Comparison of ENCODE assay signal across 19 cellular contexts in genomic region chr6:31760790-31761189, GRCh38. TPM values are rescaled to one million over a fixed set of nuclear protein-coding genes. Genes with fewer than 3 reads are reported as not detected.
DNase-seq lines count a peak whose midpoint lies in the region; ATAC-seq and TF ChIP-seq lines count a peak whose summit lies in the region.
"Had no signal": no experiment of that assay in that cellular context is flagged by ENCODE, and none has a peak within 500 bp of the region (broad histone marks: within the 10 kb centered on the region; RNA-seq: fewer than 3 reads in every experiment).

No MANE protein-coding gene starts in this region.

- DNase-seq in H9: no peak
- DNase-seq in WERI-Rb-1: no peak
- DNase-seq in left lobe of liver (ENCODE audit: low spot score): no peak
- DNase-seq in SIG-M5 treated with dmso at 0.1 percent for 504 hours (lab: John Stamatoyannopoulos, UW; ENCODE audit: unreplicated experiment): no peak
- no peak for DNase-seq in NCI-H1417 treated with DMSO at 0.1 percent for 48 hours (lab: John Stamatoyannopoulos, UW)
- no peak for DNase-seq in LoVo (ENCODE audit: low spot score)
- DNase-seq: DMS53, GDM1, HCEC 1CT, NCI-H1105 treated with DMSO at 0.1 percent for 48 hours, NCI-H1694, NCI-H2081, NCI-H2171 treated with DMSO at 0.1 percent for 48 hours, NCI-H524 treated with DMSO at 0.1 percent for 48 hours had no signal

- peak; percentile 29 for ATAC-seq in left lobe of liver
- ATAC-seq: GM23338 had no signal

- no peaks in the 10 kb centered on the region for H3K4me1 ChIP-seq in H9 (ENCODE audit: insufficient read depth, low read length)

- no peak overlapping the region for H3K4ac ChIP-seq in H9 (ENCODE audit: low read depth, low read length)

- no peak overlapping the region for H3K27ac ChIP-seq in H9 (ENCODE audit: insufficient read length, low read depth, low read length)
- H3K27ac ChIP-seq in WERI-Rb-1: no peak overlapping the region
- H3K27ac ChIP-seq: KMS-11, SJSA1 had no signal

- H2BK12ac ChIP-seq in H9 (ENCODE audit: insufficient read length, low read depth, low read length): no peak overlapping the region

- no peak overlapping the region for H3K14ac ChIP-seq in H9 (ENCODE audit: insufficient read depth, low read length)

- no peak overlapping the region for H3K27ac Mint-ChIP-seq in H9
- H3K27ac Mint-ChIP-seq: B cell, GM23338 had no signal

- no peak for TF ChIP-seq CTCF in H9 (conservative IDR thresholded peaks at IDR 0.05)
- peak; percentile 31; the same call in 1 of the 2 replicates for TF ChIP-seq CTCF in WERI-Rb-1 (IDR thresholded peaks at IDR 0.05; ENCODE audit: low read depth, low read length)

- no peak overlapping the region for H2AFZ ChIP-seq in H9 (ENCODE audit: low read length)
- H2AFZ ChIP-seq: GM23338 had no signal

- H3K4me1 Mint-ChIP-seq in H9: peaks cover 16 to 20% of the 10 kb centered on the region in 2 experiments
- H3K4me1 Mint-ChIP-seq: B cell, CD14-positive monocyte had no signal

- no peak overlapping the region for H3K23ac ChIP-seq in H9 (ENCODE audit: insufficient read length, low read depth, low read length)

- no peak overlapping the region for H4K91ac ChIP-seq in H9 (ENCODE audit: insufficient read length, low read depth, low read length)

- H3K56ac ChIP-seq in H9 (ENCODE audit: insufficient read length, low read depth, low read length): no peak overlapping the region

- H3K23me2 ChIP-seq in H9 (ENCODE audit: insufficient read length, low read depth, low read length, poor library complexity, severe bottlenecking): no peaks in the 10 kb centered on the region

- no peak overlapping the region for H4K5ac ChIP-seq in H9 (ENCODE audit: insufficient read length, low read depth, low read length)

- H3K79me1 ChIP-seq in H9 (ENCODE audit: insufficient read depth, low read depth, low read length, poor library complexity, severe bottlenecking): no peaks in the 10 kb centered on the region

- no peaks in the 10 kb centered on the region for H3K9me3 Mint-ChIP-seq in H9
- H3K9me3 Mint-ChIP-seq: CD14-positive monocyte, GM23338 had no signal

- no peak overlapping the region for H4K8ac ChIP-seq in H9 (replicated peaks; ENCODE audit: insufficient read length, low read depth, low read length)

- H3K36me3 Mint-ChIP-seq in H9 (ENCODE audit: insufficient read depth in 1 of 3, low read depth in 3 of 3): peaks cover 13 to 49% (median 34%) of the 10 kb centered on the region in 3 experiments

- H2BK20ac ChIP-seq in H9 (ENCODE audit: low read depth, low read length, poor library complexity, severe bottlenecking): no peak overlapping the region

- no peak overlapping the region for H3K4me2 ChIP-seq in H9 (ENCODE audit: insufficient read depth, insufficient read length, low read length)
- H3K4me2 ChIP-seq: GM23338, KMS-11 had no signal

- H3K9me3 ChIP-seq in H9 (ENCODE audit: control insufficient read depth, low read depth, low read length): no peaks in the 10 kb centered on the region
- H3K9me3 ChIP-seq in WERI-Rb-1 (ENCODE audit: severe bottlenecking): peaks cover 7% of the 10 kb centered on the region
- H3K9me3 ChIP-seq: SJSA1 had no signal

- H3K79me2 ChIP-seq in H9 (ENCODE audit: insufficient read depth, low read length): no peaks in the 10 kb centered on the region

- no peak overlapping the region for H3T11ph ChIP-seq in H9 (ENCODE audit: low read length)

- H4K20me1 ChIP-seq in H9 (ENCODE audit: control insufficient read depth, insufficient read depth, insufficient read length): no peaks in the 10 kb centered on the region

- no peak overlapping the region for H3K4me3 ChIP-seq in WERI-Rb-1 (ENCODE audit: low read depth, low read length)
- H3K4me3 ChIP-seq: GM23338, SJSA1 had no signal

- H3K9ac ChIP-seq in H9 (ENCODE audit: extremely low read depth, insufficient read length, low read length): no peak overlapping the region
- H3K9ac ChIP-seq: KMS-11 had no signal

- no peaks in the 10 kb centered on the region for H3K36me3 ChIP-seq in WERI-Rb-1

- no peak overlapping the region for H2AK5ac ChIP-seq in H9 (ENCODE audit: insufficient read length, low read length)

- H3K4me3 Mint-ChIP-seq in H9: no peak overlapping the region
- H3K4me3 Mint-ChIP-seq: B cell, CD14-positive monocyte, GM23338 had no signal

- H2BK120ac ChIP-seq in H9 (ENCODE audit: low read depth, low read length, poor library complexity, severe bottlenecking): no peak overlapping the region

- peak overlapping the region; percentile 71; the same call in 1 of the 2 replicates for H2BK15ac ChIP-seq in H9 (ENCODE audit: low read depth, low read length)

- H2BK5ac ChIP-seq in H9 (ENCODE audit: insufficient read length, low read length): no peak overlapping the region

- H3K27me3 Mint-ChIP-seq in H9 (ENCODE audit: low read depth): no peaks in the 10 kb centered on the region; the same call in 1 of the 2 replicates
- H3K27me3 Mint-ChIP-seq: B cell had no signal

- H3K27me3 ChIP-seq in H9 (ENCODE audit: insufficient read depth, low read length) (no peaks in the 10 kb centered on the region), WERI-Rb-1 (ENCODE audit: insufficient read depth, low read depth, severe bottlenecking) (no peaks in the 10 kb centered on the region)
- H3K27me3 ChIP-seq: SJSA1 had no signal

- WGBS in H9 (ENCODE audit: extremely low coverage, insufficient read length, low lambda C conversion rate): no CpG with 5 or more reads among the region's 5 CpGs

- H3K18ac ChIP-seq in H9 (ENCODE audit: insufficient read length, low read depth, low read length): no peak overlapping the region

RNA-seq across cellular contexts. Expression of gene SAPCD1, which starts 1.7 kb away (rescaled TPM):
- total RNA-seq in H9 (2021) (3.2 and 4.3 TPM in 2 replicates), left lobe of liver (0.73 TPM)

RNA-seq across cellular contexts. Expression of gene VWA7, which starts 16.3 kb away (rescaled TPM):
- total RNA-seq in H9 (2021) (2.5 TPM in 2 replicates), left lobe of liver (2.3 TPM)
- total RNA-seq: SJSA1 had no signal

RNA-seq across cellular contexts. Expression of gene MSH5, which starts 21.0 kb away (rescaled TPM):
- total RNA-seq in H9 (2021) (21.5 and 22.4 TPM in 2 replicates), left lobe of liver (5.2 TPM)

RNA-seq across cellular contexts. Expression of gene CLIC1, which starts 24.5 kb away (rescaled TPM):
- 265 and 266 TPM in 2 replicates for total RNA-seq in H9 (2021)
- total RNA-seq in left lobe of liver: 37.7 TPM

RNA-seq across cellular contexts. Expression of gene DDAH2, which starts 31.7 kb away (rescaled TPM):
- total RNA-seq in H9 (2021) (70.5 and 73.2 TPM in 2 replicates), left lobe of liver (22.2 TPM)
